In genomic region chr3:141412936-141413354, GRCh38 we compare ENCODE assay signal across 8 cellular contexts. TPM values are rescaled to one million over a fixed set of nuclear protein-coding genes. Genes with fewer than 3 reads are reported as not detected.
A peak's percentile ranks its signal among the peaks of the same experiment; 100 is the strongest.
DNase-seq lines count a peak whose midpoint lies in the region; ATAC-seq and TF ChIP-seq lines count a peak whose summit lies in the region.

No MANE protein-coding gene starts in this region.

- ATAC-seq in gastrocnemius medialis (peak; percentile 75 to 83), HG02870 (IDR thresholded peaks at IDR 0.05; ENCODE audit: unreplicated experiment) (no peak)

- peaks cover 59 to 62% of the 10 kb centered on the region in 2 donors for H3K4me1 ChIP-seq in gastrocnemius medialis

- H3K27ac ChIP-seq in gastrocnemius medialis, result peak overlapping the region; percentile 92 to 99 (median 96)

- TF ChIP-seq POLR2A in gastrocnemius medialis (IDR thresholded peaks at IDR 0.05), result no peak

- intact Hi-C loops in gastrocnemius medialis (cut with DNase I; ENCODE audit: low total_unique reads), result no loop called here

- DNase-seq in NCI-H1092 (lab: John Stamatoyannopoulos, UW), result peak; percentile 80
- DNase-seq in amygdala (lab: John Stamatoyannopoulos, UW), result peak in 53 of 56 donors; percentile 23 to 90 (median 75)
- DNase-seq in hypothalamus (lab: John Stamatoyannopoulos, UW), result peak in 50 of 51 donors; percentile 11 to 89 (median 73)
- DNase-seq in gastrocnemius medialis, result peak; percentile 83 to 96
- DNase-seq in HuH-7 (ENCODE audit: low spot score), result no peak
- DNase-seq in stimulated activated CD4-positive, alpha-beta T cell treated with anti-CD3 and anti-CD28 coated beads, Interleukin-4, amount 100 ng/mL, for 1 hour, result no peak
- DNase-seq in stimulated activated naive CD4-positive, alpha-beta T cell (lab: John Stamatoyannopoulos, UW), result no peak

- peak overlapping the region; percentile 41 to 56 (median 49) for H3K4me3 ChIP-seq in gastrocnemius medialis

- in situ Hi-C loops in gastrocnemius medialis (cut with MboI; ENCODE audit: low sequenced_read_pairs in 4 of 4), result loop anchor here in 1 of 4 donors (25.0 kb wide), 1 partner anchor 476 kb away; the partner anchor contains the start of gene SLC25A36

- no peak for TF ChIP-seq CTCF in gastrocnemius medialis (IDR thresholded peaks at IDR 0.05 in 4 of 5, conservative IDR thresholded peaks at IDR 0.05 in 1 of 5)

- no peaks in the 10 kb centered on the region for H3K9me3 ChIP-seq in gastrocnemius medialis

- peaks cover 0 to 8% of the 10 kb centered on the region in 2 donors for H3K36me3 ChIP-seq in gastrocnemius medialis

- H3K27me3 ChIP-seq in gastrocnemius medialis, result no peaks in the 10 kb centered on the region

RNA-seq across cellular contexts. Expression of gene ZBTB38, which starts 44.6 kb away (rescaled TPM):
- total RNA-seq in gastrocnemius medialis, result 100 to 1,000 TPM; 160 to 415 (median 232) TPM

Comparison
In these comparisons a context has a peak if more than half of its experiments do, and no peak if none do; other contexts are left out.
1. DNase-seq: peak in NCI-H1092 (single experiment), amygdala (53 of 56), hypothalamus (50 of 51) and gastrocnemius medialis (2 of 2); none in HuH-7 (single experiment), stimulated activated CD4-positive, alpha-beta T cell treated with anti-CD3 and anti-CD28 coated beads, Interleukin-4, amount 100 ng/mL, for 1 hour (single experiment) and stimulated activated naive CD4-positive, alpha-beta T cell (0 of 6).